In genomic region chr22:23144432-23144831, GRCh38 we compare ENCODE assay signal across 10 cellular contexts. TPM values are rescaled to one million over a fixed set of nuclear protein-coding genes. Genes with fewer than 3 reads are reported as not detected.
A peak's percentile ranks its signal among the peaks of the same experiment; 100 is the strongest.
DNase-seq lines count a peak whose midpoint lies in the region; ATAC-seq, FAIRE-seq and TF ChIP-seq lines count a peak whose summit lies in the region.
"Had no signal": no experiment of that assay in that cellular context is flagged by ENCODE, and none has a peak within 500 bp of the region (broad histone marks: within the 10 kb centered on the region; RNA-seq: fewer than 3 reads in every experiment).

No MANE protein-coding gene starts in this region.

- in situ Hi-C loops in Panc1 (cut with HindIII; ENCODE audit: low pct_unique_long_range_greater_than_20kb, low sequenced_read_pairs), result no loop called here

- H3K27me3 ChIP-seq in DOHH2 (ENCODE audit: control insufficient read depth, low read length) (no peaks in the 10 kb centered on the region), Panc1 (ENCODE audit: control insufficient read depth, insufficient read depth, low read length) (no peaks in the 10 kb centered on the region), fibroblast of lung (ENCODE audit: control insufficient read depth, insufficient read depth, low read length) (no peaks in the 10 kb centered on the region), small intestine (ENCODE audit: control insufficient read depth in 2 of 2, insufficient read depth in 2 of 2, low read length in 2 of 2) (no peaks in the 10 kb centered on the region)

- no peak for ATAC-seq in Panc1
- no peak for ATAC-seq in HG02970 (IDR thresholded peaks at IDR 0.05; ENCODE audit: low FRiP score, unreplicated experiment)

- CTCF ChIA-PET in Panc1 (lab: Charles Lee), result no interaction called here

- DNase-seq in Panc1 (ENCODE audit: low read depth, low spot score) (no peak), fibroblast of lung (ENCODE audit: low read depth in 2 of 2) (no peak), small intestine (no peak), LoVo (ENCODE audit: low spot score) (no peak), germinal center (ENCODE audit: low spot score) (no peak)
- DNase-seq: GF-D8, NCI-H1694, SIG-M5 had no signal

- WGBS in small intestine, 3 donors, result 81 to 88% (median 84%) methylated on average over 4 of the region's 4 CpGs

- H3K27ac ChIP-seq in DOHH2 (ENCODE audit: low read depth, low read length) (no peak overlapping the region), Panc1 (ENCODE audit: low read length) (peak overlapping the region; percentile 51; the same call in 1 of the 2 replicates), fibroblast of lung (ENCODE audit: insufficient read depth, low read length) (no peak overlapping the region), small intestine (ENCODE audit: low read depth in 1 of 2, low read length in 1 of 2) (peak overlapping the region; percentile 21 to 77)

- H3K4me2 ChIP-seq in DOHH2 (ENCODE audit: low read length) (peak overlapping the region; percentile 84), fibroblast of lung (ENCODE audit: extremely low read depth, insufficient read depth, low read length) (peak overlapping the region; percentile 65)

- H3K4me1 ChIP-seq in DOHH2 (ENCODE audit: control insufficient read depth, low read length) (peaks cover 56% of the 10 kb centered on the region), Panc1 (ENCODE audit: control insufficient read depth, insufficient read depth, low read length) (peaks cover 3% of the 10 kb centered on the region; the same call in 1 of the 2 replicates), fibroblast of lung (ENCODE audit: control insufficient read depth, extremely low read depth, insufficient read depth, low read length) (peaks cover 4% of the 10 kb centered on the region), small intestine (ENCODE audit: control insufficient read depth in 2 of 2, insufficient read depth in 1 of 2, low read depth in 1 of 2, low read length in 1 of 2) (peaks cover 3 to 4% of the 10 kb centered on the region in 2 donors)

- H3K4me3 ChIP-seq in DOHH2 (ENCODE audit: low read length), result peak overlapping the region; percentile 77
- peak overlapping the region; percentile 50 to 64 for H3K4me3 ChIP-seq in Panc1 (ENCODE audit: low read depth in 2 of 2, low read length in 2 of 2)
- H3K4me3 ChIP-seq in fibroblast of lung (replicated peaks in 1 of 4; ENCODE audit: control extremely low read depth in 1 of 4, insufficient read depth in 1 of 4, low read depth in 3 of 4, low read length in 4 of 4), result peak overlapping the region in 1 of 4 experiments; percentile 45
- H3K4me3 ChIP-seq in small intestine (ENCODE audit: low read depth in 1 of 2, low read length in 2 of 2), result no peak overlapping the region

- H3K79me2 ChIP-seq in DOHH2 (ENCODE audit: control insufficient read depth, low read length) (no peaks in the 10 kb centered on the region), fibroblast of lung (ENCODE audit: control insufficient read depth, insufficient read depth, low read length) (no peaks in the 10 kb centered on the region)

- POLR2A ChIA-PET in Panc1 (lab: Charles Lee), result no interaction called here

- no peak overlapping the region for H2AFZ ChIP-seq in fibroblast of lung (ENCODE audit: low read length)

- no peaks in the 10 kb centered on the region for H3K9me2 ChIP-seq in DOHH2 (replicated peaks; ENCODE audit: control insufficient read depth, low read length)

- no peaks in the 10 kb centered on the region for H4K20me1 ChIP-seq in DOHH2 (ENCODE audit: control insufficient read depth, insufficient read depth, low read depth, low read length)
- no peaks in the 10 kb centered on the region for H4K20me1 ChIP-seq in fibroblast of lung (ENCODE audit: control insufficient read depth, extremely low read depth, insufficient read depth, low read length)

- H3K36me3 ChIP-seq in DOHH2 (ENCODE audit: control insufficient read depth, low read length), result no peaks in the 10 kb centered on the region
- H3K36me3 ChIP-seq in Panc1 (ENCODE audit: control insufficient read depth, insufficient read depth, low read length), result no peaks in the 10 kb centered on the region
- H3K36me3 ChIP-seq in fibroblast of lung (ENCODE audit: control insufficient read depth, insufficient read depth, low read length), result no peaks in the 10 kb centered on the region
- no peaks in the 10 kb centered on the region for H3K36me3 ChIP-seq in small intestine (ENCODE audit: control insufficient read depth in 2 of 2, insufficient read depth in 2 of 2, low read length in 2 of 2)

- TF ChIP-seq CTCF in DOHH2 (IDR thresholded peaks at IDR 0.05; ENCODE audit: low read depth, low read length, poor library complexity, severe bottlenecking) (no peak), Panc1 (IDR thresholded peaks at IDR 0.05) (no peak), fibroblast of lung (conservative IDR thresholded peaks at IDR 0.05 in 1 of 2, IDR thresholded peaks at IDR 0.05 in 1 of 2; ENCODE audit: low read depth in 1 of 2, low read length in 2 of 2) (no peak)

- H3F3A ChIP-seq in DOHH2 (ENCODE audit: control insufficient read depth, insufficient read depth), result peaks cover 3% of the 10 kb centered on the region; the same call in 1 of the 2 replicates

- BruUV-seq in Panc1 (replicated peaks; lab: Mats Ljungman, UMichigan), result no TSS peak

- FAIRE-seq in small intestine (lab: Jason Lieb, UNC), result no peak

- H3K9ac ChIP-seq in fibroblast of lung (ENCODE audit: insufficient read depth, low read length), result no peak overlapping the region

- H3K9me3 ChIP-seq in DOHH2 (ENCODE audit: control insufficient read depth, insufficient read depth, low read length) (no peaks in the 10 kb centered on the region), Panc1 (ENCODE audit: control insufficient read depth, insufficient read depth, low read depth, low read length) (no peaks in the 10 kb centered on the region), fibroblast of lung (ENCODE audit: control insufficient read depth, insufficient read depth, low read depth, low read length) (no peaks in the 10 kb centered on the region), small intestine (ENCODE audit: control insufficient read depth, low read depth) (no peaks in the 10 kb centered on the region)

- intact Hi-C loops in Panc1 (cut with micrococcal nuclease; ENCODE audit: unreplicated experiment), result no loop called here

RNA-seq across cellular contexts. Expression of gene RAB36, which starts 0.8 kb away (rescaled TPM):
- total RNA-seq in Panc1 (2021; ENCODE audit: unreplicated experiment) (4.1 TPM), fibroblast of lung (1.5 and 2.5 TPM in 2 replicates)
- 3.5 TPM for polyA plus RNA-seq in Panc1 (2012; ENCODE audit: insufficient read length)
- polyA plus RNA-seq in fibroblast of lung (3.7 and 4.6 TPM in 2 replicates), small intestine (under 1 TPM in 2 of 3 donors, not detected in 1; 0.27 to 0.92 TPM)
- polyA plus RNA-seq in fibroblast of lung (2012), result 3.5 and 3.9 TPM in 2 replicates
- polyA minus RNA-seq in fibroblast of lung (ENCODE audit: low replicate concordance), result 4.0 and 13.4 TPM in 2 replicates

RNA-seq across cellular contexts. Expression of gene RSPH14, which starts 2.6 kb away (rescaled TPM):
- total RNA-seq in Panc1 (2021; ENCODE audit: unreplicated experiment), result 0.57 TPM
- polyA plus RNA-seq in Panc1 (2012; ENCODE audit: insufficient read length), result 0.47 TPM
- 0.17 TPM in 1 of 2 replicates, not detected in the other for total RNA-seq in fibroblast of lung
- 0.17 TPM in 1 of 2 replicates, not detected in the other for polyA plus RNA-seq in fibroblast of lung
- not detected in 2 replicates for polyA plus RNA-seq in fibroblast of lung (2012)
- polyA minus RNA-seq in fibroblast of lung (ENCODE audit: low replicate concordance), result not detected in 2 replicates
- polyA plus RNA-seq in small intestine, result under 1 TPM in 1 of 3 donors, not detected in 2; 0.13 TPM

RNA-seq across cellular contexts. Expression of gene BCR, which starts 35.9 kb away (rescaled TPM):
- 32.1 TPM for total RNA-seq in Panc1 (2021; ENCODE audit: unreplicated experiment)
- 52.2 TPM for polyA plus RNA-seq in Panc1 (2012; ENCODE audit: insufficient read length)
- 33.4 and 66.6 TPM in 2 replicates for total RNA-seq in fibroblast of lung
- 15.7 and 42.7 TPM in 2 replicates for polyA plus RNA-seq in fibroblast of lung
- polyA plus RNA-seq in fibroblast of lung (2012), result 21.1 and 61.8 TPM in 2 replicates
- polyA minus RNA-seq in fibroblast of lung (ENCODE audit: low replicate concordance), result 157 and 274 TPM in 2 replicates
- 10 to 100 TPM in 2 of 3 donors, 1 to 10 TPM in 1; 8.9 to 27.9 (median 13.9) TPM for polyA plus RNA-seq in small intestine

Comparison
In these comparisons a context has a peak if more than half of its experiments do, and no peak if none do; other contexts are left out.
1. H3K27ac ChIP-seq: peak in Panc1 (single experiment) and small intestine (2 of 2); none in DOHH2 (single experiment) and fibroblast of lung (single experiment).
2. H3K4me3 ChIP-seq: peak in DOHH2 (single experiment) and Panc1 (2 of 2); none in small intestine (0 of 2).